In the genomic region with DNA sequence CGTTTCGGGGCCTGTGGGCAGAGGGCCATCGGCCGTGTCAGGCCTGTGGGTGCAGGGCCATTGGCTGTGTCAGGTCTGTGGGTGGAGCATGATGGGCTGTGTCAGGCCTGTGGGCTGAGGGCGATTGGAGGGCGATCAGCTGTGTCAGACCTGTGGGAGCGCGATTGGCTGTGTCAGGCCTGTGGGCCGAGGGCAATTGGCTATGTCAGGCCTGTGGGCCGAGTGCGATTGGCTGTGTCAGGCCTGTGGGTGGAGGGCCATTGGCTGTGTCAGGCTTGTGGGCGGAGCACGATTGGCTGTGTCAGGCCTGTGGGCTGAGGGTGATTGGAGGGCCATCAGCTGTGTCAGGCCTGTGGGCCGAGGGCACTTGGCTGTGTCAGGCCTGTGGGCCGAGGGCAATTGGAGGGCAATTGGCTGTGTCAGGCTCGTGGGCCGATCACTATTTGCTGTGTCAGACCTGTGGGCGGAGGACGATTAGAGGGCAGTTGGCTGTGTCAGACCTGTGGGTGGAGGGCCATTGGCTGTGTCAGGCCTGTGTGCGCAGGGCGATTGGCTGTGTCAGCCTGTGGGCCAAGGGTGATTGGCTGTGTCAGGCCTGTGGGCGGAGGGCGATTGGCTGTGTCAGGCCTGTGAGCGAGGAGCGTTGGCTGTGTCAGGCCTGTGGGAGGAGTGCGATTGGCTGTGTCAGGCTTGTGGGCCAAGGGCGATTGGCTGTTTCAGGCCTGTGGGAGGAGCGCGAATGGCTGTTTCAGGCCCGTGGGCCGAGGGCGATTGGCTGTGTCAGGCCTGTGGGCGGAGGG, we compare ENCODE assay signal across 14 cellular contexts. TPM values are rescaled to one million over a fixed set of nuclear protein-coding genes. Genes with fewer than 3 reads are reported as not detected.
DNase-seq lines count a peak whose midpoint lies in the region; ATAC-seq and TF ChIP-seq lines count a peak whose summit lies in the region.
"Had no signal": no experiment of that assay in that cellular context is flagged by ENCODE, and none has a peak within 500 bp of the region (broad histone marks: within the 10 kb centered on the region; RNA-seq: fewer than 3 reads in every experiment).

No MANE protein-coding gene starts in this region.

- no peak overlapping the region for H3K4me3 Mint-ChIP-seq in natural killer cell treated with Interleukin-12 subunit alpha and Interleukin-12 subunit beta and Interleukin-15 and Interleukin-18, amount 100 ng/mL, for 72 hours
- H3K4me3 Mint-ChIP-seq in natural killer cell, result no peak overlapping the region
- H3K4me3 Mint-ChIP-seq: activated naive CD8-positive, alpha-beta T cell treated with anti-CD3 and anti-CD28 coated beads, Interleukin-2, amount 10 ng/mL, durations not matched to agents 7 days and 5 days had no signal

- H3K9me3 Mint-ChIP-seq in natural killer cell treated with Interleukin-12 subunit alpha and Interleukin-12 subunit beta and Interleukin-15 and Interleukin-18, amount 100 ng/mL, for 72 hours, result no peaks in the 10 kb centered on the region
- H3K9me3 Mint-ChIP-seq in natural killer cell, result no peaks in the 10 kb centered on the region
- H3K9me3 Mint-ChIP-seq: activated naive CD8-positive, alpha-beta T cell treated with anti-CD3 and anti-CD28 coated beads, Interleukin-2, amount 10 ng/mL, durations not matched to agents 7 days and 5 days had no signal

- peaks cover 5% of the 10 kb centered on the region for H3K36me3 Mint-ChIP-seq in natural killer cell treated with Interleukin-12 subunit alpha and Interleukin-12 subunit beta and Interleukin-15 and Interleukin-18, amount 100 ng/mL, for 72 hours
- peaks cover 8% of the 10 kb centered on the region for H3K36me3 Mint-ChIP-seq in natural killer cell

- H3K27me3 ChIP-seq in body of pancreas, result no peaks in the 10 kb centered on the region
- no peaks in the 10 kb centered on the region for H3K27me3 ChIP-seq in lower lobe of right lung (ENCODE audit: low read depth)

- DNase-seq in natural killer cell treated with Interleukin-12 subunit alpha and Interleukin-12 subunit beta and Interleukin-15 and Interleukin-18, amount 100 ng/mL, for 72 hours (ENCODE audit: low spot score), result no peak
- DNase-seq in natural killer cell (no peak), body of pancreas (no peak), lower lobe of right lung (peak; percentile 51), hypothalamus (lab: John Stamatoyannopoulos, UW) (no peak), NCI-H345 (lab: John Stamatoyannopoulos, UW) (no peak), NCI-H2029 (lab: John Stamatoyannopoulos, UW) (no peak)
- DNase-seq in activated naive CD4-positive, alpha-beta T cell treated with anti-CD3 and anti-CD28 coated beads, Interleukin-2, amount 50 U/mL, for 16 hours, result no peak
- DNase-seq: activated naive CD8-positive, alpha-beta T cell treated with anti-CD3 and anti-CD28 coated beads, Interleukin-2, amount 10 ng/mL, durations not matched to agents 7 days and 5 days; DMS 273 treated with DMSO at 0.1 percent for 48 hours; NCI-H2171 treated with DMSO at 0.1 percent for 48 hours; nucleus accumbens had no signal

- peaks cover 15% of the 10 kb centered on the region for H3K4me1 ChIP-seq in body of pancreas
- H3K4me1 ChIP-seq in lower lobe of right lung, result no peaks in the 10 kb centered on the region

- H3K27ac ChIP-seq in body of pancreas, result peak overlapping the region; percentile 14 to 48 (median 40)
- no peak overlapping the region for H3K27ac ChIP-seq in lower lobe of right lung
- H3K27ac ChIP-seq: VCaP had no signal

- H3K4me3 ChIP-seq in body of pancreas (no peak overlapping the region), lower lobe of right lung (no peak overlapping the region)
- H3K4me3 ChIP-seq: lung had no signal

- H3K36me3 ChIP-seq in body of pancreas (replicated peaks in 1 of 2; ENCODE audit: insufficient read depth in 1 of 2, low read depth in 2 of 2), result no peaks in the 10 kb centered on the region
- peaks cover 51% of the 10 kb centered on the region for H3K36me3 ChIP-seq in lower lobe of right lung

- TF ChIP-seq CTCF in natural killer cell (IDR thresholded peaks at IDR 0.05) (no peak), body of pancreas (IDR thresholded peaks at IDR 0.05) (no peak), lower lobe of right lung (IDR thresholded peaks at IDR 0.05) (no peak)

- WGBS in body of pancreas, 2 donors, result 89 to 94% methylated on average over 25 to 33 of the region's 33 CpGs

- no peaks in the 10 kb centered on the region for H3K27me3 Mint-ChIP-seq in natural killer cell treated with Interleukin-12 subunit alpha and Interleukin-12 subunit beta and Interleukin-15 and Interleukin-18, amount 100 ng/mL, for 72 hours
- H3K27me3 Mint-ChIP-seq in natural killer cell (ENCODE audit: low read depth in 2 of 2), result no peaks in the 10 kb centered on the region
- H3K27me3 Mint-ChIP-seq: activated naive CD8-positive, alpha-beta T cell treated with anti-CD3 and anti-CD28 coated beads, Interleukin-2, amount 10 ng/mL, durations not matched to agents 7 days and 5 days had no signal

- H3K27ac Mint-ChIP-seq in natural killer cell treated with Interleukin-12 subunit alpha and Interleukin-12 subunit beta and Interleukin-15 and Interleukin-18, amount 100 ng/mL, for 72 hours, result no peak overlapping the region
- H3K27ac Mint-ChIP-seq in natural killer cell, result no peak overlapping the region
- H3K27ac Mint-ChIP-seq: activated naive CD8-positive, alpha-beta T cell treated with anti-CD3 and anti-CD28 coated beads, Interleukin-2, amount 10 ng/mL, durations not matched to agents 7 days and 5 days had no signal

- H3K9me3 ChIP-seq in body of pancreas (no peaks in the 10 kb centered on the region), lower lobe of right lung (no peaks in the 10 kb centered on the region)

- peak; percentile 27 to 50 for ATAC-seq in natural killer cell treated with Interleukin-12 subunit alpha and Interleukin-12 subunit beta and Interleukin-15 and Interleukin-18, amount 100 ng/mL, for 72 hours
- ATAC-seq in natural killer cell, result no peak
- ATAC-seq in body of pancreas, result no peak
- peak in 1 of 2 donors; percentile 42 for ATAC-seq in lower lobe of right lung

- peaks cover 5 to 12% of the 10 kb centered on the region in 2 donors for H3K4me1 Mint-ChIP-seq in natural killer cell treated with Interleukin-12 subunit alpha and Interleukin-12 subunit beta and Interleukin-15 and Interleukin-18, amount 100 ng/mL, for 72 hours (ENCODE audit: low read depth in 2 of 2)
- peaks cover 12 to 15% of the 10 kb centered on the region in 2 donors for H3K4me1 Mint-ChIP-seq in natural killer cell

- intact Hi-C loops in natural killer cell (cut with micrococcal nuclease) (no loop called here), body of pancreas (cut with DNase I) (no loop called here), lower lobe of right lung (cut with DNase I) (no loop called here)

- TF ChIP-seq POLR2A in body of pancreas (IDR thresholded peaks at IDR 0.05), result no peak

RNA-seq across cellular contexts. Expression of gene DYNC2I1, which starts 54.1 kb away (rescaled TPM):
- 10 to 100 TPM; 11.8 to 13.2 TPM for total RNA-seq in natural killer cell treated with Interleukin-12 subunit alpha and Interleukin-12 subunit beta and Interleukin-15 and Interleukin-18, amount 100 ng/mL, for 72 hours
- 10 to 100 TPM; 19.9 to 25.5 (median 20.1) TPM for total RNA-seq in natural killer cell
- 10 to 100 TPM; 13.7 to 14.8 TPM for total RNA-seq in body of pancreas
- total RNA-seq in lower lobe of right lung, result 22.4 TPM

Comparison
In these comparisons a context has a peak if more than half of its experiments do, and no peak if none do; other contexts are left out.
1. ATAC-seq: peak in natural killer cell treated with Interleukin-12 subunit alpha and Interleukin-12 subunit beta and Interleukin-15 and Interleukin-18, amount 100 ng/mL, for 72 hours (2 of 2); none in natural killer cell (0 of 3) and body of pancreas (single experiment).